Comparison of ENCODE assay signal across 8 cellular contexts in genomic region chr3:141370065-141370533, GRCh38. TPM values are rescaled to one million over a fixed set of nuclear protein-coding genes. Genes with fewer than 3 reads are reported as not detected.
A peak's percentile ranks its signal among the peaks of the same experiment; 100 is the strongest.
DNase-seq lines count a peak whose midpoint lies in the region; ATAC-seq and TF ChIP-seq lines count a peak whose summit lies in the region.

No MANE protein-coding gene starts in this region.

- no peaks in the 10 kb centered on the region for H3K36me3 Mint-ChIP-seq in activated B cell treated with CpG ODN at 0.5 μM for 24 hours (ENCODE audit: low read depth)

- no peak overlapping the region for H3K4me3 Mint-ChIP-seq in activated B cell treated with CpG ODN at 0.5 μM for 24 hours

- H3K27me3 ChIP-seq in lung (ENCODE audit: control insufficient read depth, insufficient read depth): no peaks in the 10 kb centered on the region

- intact Hi-C loops in activated B cell treated with CpG ODN at 0.5 μM for 24 hours (cut with micrococcal nuclease): loop anchor here (1.0 kb wide), 6 partner anchors 32 to 429 kb away; partner anchors contain the start of gene SLC25A36

- CTCF ChIA-PET in activated B cell treated with CpG ODN at 0.5 μM for 24 hours (lab: Charles Lee): interaction anchor here (0.7 to 3.2 kb wide), 9 partner anchors 9 to 84 kb away, joined by 3 to 28 read pairs (median 7); no protein-coding TSS in a partner anchor

- no peaks in the 10 kb centered on the region for H3K27me3 Mint-ChIP-seq in activated B cell treated with CpG ODN at 0.5 μM for 24 hours

- peak; percentile 57 for DNase-seq in AG08396 (ENCODE audit: low spot score)
- peak; percentile 63 for DNase-seq in NCI-H2171 (lab: John Stamatoyannopoulos, UW)
- no peak for DNase-seq in activated B cell treated with CpG ODN at 0.5 μM for 24 hours
- DNase-seq in coronary artery (ENCODE audit: low spot score): peak; percentile 79
- peak; percentile 62 for DNase-seq in lung (ENCODE audit: low spot score)
- DNase-seq in stimulated activated CD8-positive, alpha-beta memory T cell treated with anti-CD3 and anti-CD28 coated beads, Interleukin-15, amount 100 ng/mL, for 4 hours (ENCODE audit: low read depth in 2 of 2): peak; percentile 5 to 20

- POLR2A ChIA-PET in activated B cell treated with CpG ODN at 0.5 μM for 24 hours (lab: Charles Lee): interaction anchor here (0.6 to 2.3 kb wide), 10 partner anchors 9 to 1032 kb away, joined by 3 to 8 read pairs (median 4); no protein-coding TSS in a partner anchor

- no peaks in the 10 kb centered on the region for H3K9me3 Mint-ChIP-seq in activated B cell treated with CpG ODN at 0.5 μM for 24 hours

- TF ChIP-seq CTCF in activated B cell treated with CpG ODN at 0.5 μM for 24 hours (IDR thresholded peaks at IDR 0.05): no peak
- peak; percentile 24 for TF ChIP-seq CTCF in coronary artery (IDR thresholded peaks at IDR 0.05)
- TF ChIP-seq CTCF in lung (IDR thresholded peaks at IDR 0.05; ENCODE audit: control extremely low read depth, extremely low read depth): peak; percentile 6

- peaks cover 17 to 22% of the 10 kb centered on the region in 2 donors for H3K4me1 ChIP-seq in lung (ENCODE audit: control insufficient read depth in 2 of 2, insufficient read depth in 2 of 2, low read length in 2 of 2)

- H3K27ac Mint-ChIP-seq in activated B cell treated with CpG ODN at 0.5 μM for 24 hours: peak overlapping the region; percentile 15

- H3K4me1 Mint-ChIP-seq in activated B cell treated with CpG ODN at 0.5 μM for 24 hours: peaks cover 13% of the 10 kb centered on the region

- ATAC-seq in GM18517 (IDR thresholded peaks at IDR 0.05; ENCODE audit: unreplicated experiment): peak; percentile 88
- ATAC-seq in HG02981 (IDR thresholded peaks at IDR 0.05; ENCODE audit: unreplicated experiment): peak; percentile 86
- ATAC-seq in activated B cell treated with CpG ODN at 0.5 μM for 24 hours (ENCODE audit: low read depth): peak; percentile 99
- ATAC-seq in lung (ENCODE audit: insufficient read depth, low FRiP score): peak; percentile 74

- peak overlapping the region; percentile 68 for H3K4me3 ChIP-seq in coronary artery
- H3K4me3 ChIP-seq in lung: no peak overlapping the region

- H3K27ac ChIP-seq in coronary artery (peak overlapping the region; percentile 94 to 98), lung (ENCODE audit: low read depth in 1 of 2, low read length in 1 of 2) (peak overlapping the region; percentile 71 to 99)

- H3K9me3 ChIP-seq in lung (ENCODE audit: control insufficient read depth in 2 of 2, insufficient read depth in 1 of 2, low read length in 1 of 2): no peaks in the 10 kb centered on the region

- 4 to 15% methylated on average over 2 of the region's 2 CpGs for WGBS in lung, 2 donors

- H3K36me3 ChIP-seq in lung (ENCODE audit: control insufficient read depth in 2 of 2, insufficient read depth in 2 of 2, low read length in 2 of 2): peaks cover 2 to 3% of the 10 kb centered on the region in 2 donors

RNA-seq across cellular contexts. Expression of gene ZBTB38, which starts 1.8 kb away (rescaled TPM):
- total RNA-seq in activated B cell treated with CpG ODN at 0.5 μM for 24 hours: 39.5 and 45.2 TPM in 2 replicates
- total RNA-seq in lung: 100 to 1,000 TPM in 1 of 2 donors, 10 to 100 TPM in 1; 83.0 to 111 TPM
- polyA plus RNA-seq in lung: 10 to 100 TPM in 1 of 2 donors, 1 to 10 TPM in 1; 9.3 to 24.1 TPM
